17 cellular contexts compared by ENCODE assay signal in the genomic region with DNA sequence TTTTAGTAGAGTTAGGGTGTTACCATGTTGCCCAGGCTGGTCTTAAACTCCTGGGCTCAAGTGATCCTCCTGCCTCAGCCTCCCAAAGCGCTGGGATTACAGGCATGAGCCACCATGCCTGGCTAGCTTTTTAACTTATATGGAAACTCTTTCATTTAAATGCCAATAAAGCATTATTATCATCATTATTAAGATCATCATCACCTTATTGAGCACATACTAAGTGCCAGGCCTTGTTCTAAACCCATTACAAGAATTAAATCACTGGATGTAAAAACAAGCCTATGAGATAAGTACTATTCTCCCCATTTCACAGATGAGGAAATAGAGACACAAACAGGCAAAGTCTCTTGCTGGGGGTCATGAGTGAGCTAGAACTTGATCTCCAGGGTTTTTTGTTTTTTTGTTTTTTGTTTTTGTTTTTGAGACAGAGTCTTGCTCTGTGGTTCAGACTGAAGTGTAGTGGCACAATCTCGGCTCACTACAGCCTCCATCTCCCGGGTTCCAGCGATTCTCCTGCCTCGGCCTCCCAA. TPM values are rescaled to one million over a fixed set of nuclear protein-coding genes. Genes with fewer than 3 reads are reported as not detected.
DNase-seq lines count a peak whose midpoint lies in the region; ATAC-seq and TF ChIP-seq lines count a peak whose summit lies in the region.
"Had no signal": no experiment of that assay in that cellular context is flagged by ENCODE, and none has a peak within 500 bp of the region (broad histone marks: within the 10 kb centered on the region; RNA-seq: fewer than 3 reads in every experiment).

No MANE protein-coding gene starts in this region.

- H3K4me1 Mint-ChIP-seq in activated T-cell treated with anti-CD3 and anti-CD28 coated beads, Interleukin-2, amount 50 U/mL, for 24 hours (ENCODE audit: low read depth) = peaks cover 56% of the 10 kb centered on the region

- H3K4me2 ChIP-seq in OCI-LY3 (ENCODE audit: low read length) = peak overlapping the region; percentile 83; the same call in 1 of the 2 replicates
- H3K4me2 ChIP-seq: GM23338 had no signal

- peak overlapping the region; percentile 97 for H3K27ac Mint-ChIP-seq in activated T-cell treated with anti-CD3 and anti-CD28 coated beads, Interleukin-2, amount 50 U/mL, for 24 hours
- H3K27ac Mint-ChIP-seq: GM23338 had no signal

- no peak overlapping the region for H3K9ac ChIP-seq in OCI-LY3 (ENCODE audit: low read length)

- H3K4me3 Mint-ChIP-seq in activated T-cell treated with anti-CD3 and anti-CD28 coated beads, Interleukin-2, amount 50 U/mL, for 24 hours = peak overlapping the region; percentile 98
- H3K4me3 Mint-ChIP-seq: GM23338 had no signal

- no peaks in the 10 kb centered on the region for H3K79me2 ChIP-seq in OCI-LY3 (ENCODE audit: low read length)

- no peaks in the 10 kb centered on the region for H3K36me3 ChIP-seq in OCI-LY3 (replicated peaks; ENCODE audit: low read depth, low read length)
- H3K36me3 ChIP-seq in esophagus squamous epithelium = no peaks in the 10 kb centered on the region
- H3K36me3 ChIP-seq in suprapubic skin = no peaks in the 10 kb centered on the region
- H3K36me3 ChIP-seq in breast epithelium = no peaks in the 10 kb centered on the region
- H3K36me3 ChIP-seq: gastrocnemius medialis had no signal

- no peaks in the 10 kb centered on the region for H4K20me1 ChIP-seq in OCI-LY3 (ENCODE audit: insufficient read depth, low read length)

- peaks cover 45% of the 10 kb centered on the region for H3K36me3 Mint-ChIP-seq in activated T-cell treated with anti-CD3 and anti-CD28 coated beads, Interleukin-2, amount 50 U/mL, for 24 hours (ENCODE audit: low read depth)

- H3K27me3 Mint-ChIP-seq in activated T-cell treated with anti-CD3 and anti-CD28 coated beads, Interleukin-2, amount 50 U/mL, for 24 hours = no peaks in the 10 kb centered on the region

- H3K27me3 ChIP-seq in OCI-LY3 (ENCODE audit: low read depth, low read length) (no peaks in the 10 kb centered on the region), esophagus squamous epithelium (no peaks in the 10 kb centered on the region), suprapubic skin (no peaks in the 10 kb centered on the region), breast epithelium (no peaks in the 10 kb centered on the region)
- H3K27me3 ChIP-seq: gastrocnemius medialis had no signal

- H3K27ac ChIP-seq in OCI-LY3 (ENCODE audit: low read length) (no peak overlapping the region), esophagus squamous epithelium (peak overlapping the region in 3 of 4 donors; percentile 72 to 90 (median 85)), suprapubic skin (no peak overlapping the region), breast epithelium (peak overlapping the region in 1 of 2 donors; percentile 86)

- no peaks in the 10 kb centered on the region for H3K9me3 ChIP-seq in OCI-LY3 (ENCODE audit: insufficient read depth, low read length)
- no peaks in the 10 kb centered on the region for H3K9me3 ChIP-seq in esophagus squamous epithelium
- no peaks in the 10 kb centered on the region for H3K9me3 ChIP-seq in suprapubic skin
- H3K9me3 ChIP-seq in breast epithelium = no peaks in the 10 kb centered on the region
- H3K9me3 ChIP-seq: gastrocnemius medialis had no signal

- H3K4me1 ChIP-seq in OCI-LY3 (ENCODE audit: low read length) (peaks cover 32% of the 10 kb centered on the region), esophagus squamous epithelium (peaks cover 4 to 15% (median 4%) of the 10 kb centered on the region in 3 donors), suprapubic skin (no peaks in the 10 kb centered on the region), breast epithelium (no peaks in the 10 kb centered on the region)
- H3K4me1 ChIP-seq: gastrocnemius medialis had no signal

- no peaks in the 10 kb centered on the region for H3K9me3 Mint-ChIP-seq in activated T-cell treated with anti-CD3 and anti-CD28 coated beads, Interleukin-2, amount 50 U/mL, for 24 hours
- H3K9me3 Mint-ChIP-seq: GM23338 had no signal

- TF ChIP-seq EP300 in suprapubic skin (IDR thresholded peaks at IDR 0.05) = no peak

- intact Hi-C loops in esophagus squamous epithelium (cut with DNase I) = no loop called here
- intact Hi-C loops in breast epithelium (cut with DNase I; ENCODE audit: low total_unique reads) = no loop called here

- TF ChIP-seq POLR2A in esophagus squamous epithelium (IDR thresholded peaks at IDR 0.05) (no peak), suprapubic skin (IDR thresholded peaks at IDR 0.05) (no peak), breast epithelium (IDR thresholded peaks at IDR 0.05) (no peak)

- H3K4me3 ChIP-seq in OCI-LY3 (ENCODE audit: low read length) (no peak overlapping the region), esophagus squamous epithelium (peak overlapping the region in 3 of 4 donors; percentile 43 to 65 (median 47)), suprapubic skin (peak overlapping the region; percentile 41), breast epithelium (peak overlapping the region in 1 of 3 donors; percentile 62)
- H3K4me3 ChIP-seq: GM23338 had no signal

- H2AFZ ChIP-seq in OCI-LY3 (ENCODE audit: low read depth, low read length) = no peak overlapping the region

- no peak for ATAC-seq in GM21515 (IDR thresholded peaks at IDR 0.05; ENCODE audit: unreplicated experiment)
- ATAC-seq: gastrocnemius medialis, GM23338, PC-3 had no signal

- 82 to 90% methylated on average over 5 of the region's 5 CpGs for WGBS in esophagus squamous epithelium, 2 donors
- WGBS in suprapubic skin = 95% methylated on average over 5 of the region's 5 CpGs

- TF ChIP-seq CTCF in OCI-LY3 (IDR thresholded peaks at IDR 0.05; ENCODE audit: low read depth, low read length) = no peak
- TF ChIP-seq CTCF in esophagus squamous epithelium (IDR thresholded peaks at IDR 0.05) = no peak
- no peak for TF ChIP-seq CTCF in suprapubic skin (IDR thresholded peaks at IDR 0.05)
- no peak for TF ChIP-seq CTCF in breast epithelium (IDR thresholded peaks at IDR 0.05)

- no peak for DNase-seq in activated T-cell treated with anti-CD3 and anti-CD28 coated beads, Interleukin-2, amount 50 U/mL, for 24 hours
- no peak for DNase-seq in activated T-cell treated with anti-CD3 and anti-CD28 coated beads, Interleukin-2, amount 50 U/mL, for 48 hours
- no peak for DNase-seq in esophagus squamous epithelium (lab: John Stamatoyannopoulos, UW)
- DNase-seq in suprapubic skin (ENCODE audit: low spot score in 2 of 2) = no peak
- no peak for DNase-seq in breast epithelium (ENCODE audit: low spot score in 2 of 2)
- DNase-seq in NCI-H1694 (lab: John Stamatoyannopoulos, UW) = no peak
- DNase-seq: anterior cingulate cortex; DMS79 treated with DMSO at 0.1 percent for 48 hours; effector CD4-positive, alpha-beta T cell; gastrocnemius medialis; PC-3 had no signal

RNA-seq across cellular contexts. Expression of gene GMFG, which starts 1.3 kb away (rescaled TPM):
- total RNA-seq in esophagus squamous epithelium (10 to 100 TPM in 1 of 4 donors, 1 to 10 TPM in 3; 1.9 to 15.8 (median 4.5) TPM), suprapubic skin (10 to 100 TPM in 1 of 4 donors, 1 to 10 TPM in 3; 1.9 to 16.2 (median 5.8) TPM), breast epithelium (10 to 100 TPM; 21.7 to 47.5 (median 26.6) TPM)
- total RNA-seq: GM23338, kidney epithelial cell, myocyte had no signal

RNA-seq across cellular contexts. Expression of gene SAMD4B, which starts 7.7 kb away (rescaled TPM):
- total RNA-seq in esophagus squamous epithelium (100 to 1,000 TPM in 1 of 4 donors, 10 to 100 TPM in 3; 49.1 to 131 (median 75.2) TPM), suprapubic skin (100 to 1,000 TPM; 104 to 166 (median 113) TPM), breast epithelium (10 to 100 TPM; 57.4 to 65.2 (median 59.7) TPM)

RNA-seq across cellular contexts. Expression of gene LRFN1, which starts 13.8 kb away (rescaled TPM):
- 1 to 10 TPM in 1 of 4 donors, under 1 TPM in 3; 0.35 to 1.3 (median 0.67) TPM for total RNA-seq in esophagus squamous epithelium
- 1 to 10 TPM; 1.4 to 2.9 (median 2.0) TPM for total RNA-seq in suprapubic skin
- under 1 TPM; 0.16 to 0.66 (median 0.59) TPM for total RNA-seq in breast epithelium

RNA-seq across cellular contexts. Expression of gene IFNL1, which starts 38.3 kb away (rescaled TPM):
- total RNA-seq in esophagus squamous epithelium = not detected
- total RNA-seq in suprapubic skin = not detected
- not detected for total RNA-seq in breast epithelium
- total RNA-seq: gastrocnemius medialis, GM23338, kidney epithelial cell, myocyte, PC-3, urinary bladder had no signal

RNA-seq across cellular contexts. Expression of gene PAF1, which starts 56.4 kb away (rescaled TPM):
- total RNA-seq in esophagus squamous epithelium = 10 to 100 TPM; 35.4 to 53.6 (median 38.1) TPM
- 10 to 100 TPM; 24.8 to 42.4 (median 35.4) TPM for total RNA-seq in suprapubic skin
- total RNA-seq in breast epithelium = 10 to 100 TPM; 41.3 to 49.5 (median 45.2) TPM

Comparison
In these comparisons a context has a peak if more than half of its experiments do, and no peak if none do; other contexts are left out.
1. H3K27ac ChIP-seq: peak in esophagus squamous epithelium (3 of 4); none in OCI-LY3 (single experiment) and suprapubic skin (single experiment).